ENCODE assay signal across 25 cellular contexts in the genomic region with DNA sequence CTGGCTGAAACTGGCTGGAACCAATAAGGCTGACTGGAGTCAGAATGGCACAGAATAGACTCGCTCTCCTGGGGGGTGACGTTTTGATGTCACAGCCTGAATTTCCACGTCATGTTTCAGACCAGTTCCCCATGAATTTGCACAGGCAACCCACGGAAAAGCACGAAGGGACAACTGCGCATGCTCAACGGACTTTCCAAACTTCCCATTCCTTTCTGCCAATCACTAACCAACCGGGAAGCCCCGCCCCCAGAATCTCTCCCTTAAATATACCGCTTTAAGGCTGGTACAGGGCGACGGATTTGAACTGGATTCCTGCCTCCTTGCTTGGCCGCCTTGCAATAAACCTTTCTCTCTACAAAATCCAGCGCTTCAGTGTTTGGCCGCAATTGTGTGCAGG.
"Had no signal": no experiment of that assay in that cellular context is flagged by ENCODE, and none has a peak within 500 bp of the region (broad histone marks: within the 10 kb centered on the region; RNA-seq: fewer than 3 reads in every experiment).

No MANE protein-coding gene starts in this region.

- H2AFZ ChIP-seq: hepatocyte, parathyroid adenoma had no signal

- H3K36me3 Mint-ChIP-seq: mesothelial cell of epicardium; naive B cell; natural killer cell; stimulated activated effector memory CD8-positive, alpha-beta T cell treated with anti-CD3 and anti-CD28 coated beads, Interleukin-12 subunit alpha, Interleukin-12 subunit beta, amount 100 ng/mL, for 72 hours; type B pancreatic cell had no signal

- H3K9me3 ChIP-seq: left ventricle myocardium inferior, neutrophil, sigmoid colon, spleen, suprapubic skin, tibial nerve, uterus had no signal

- H3K79me2 ChIP-seq: hepatocyte, parathyroid adenoma had no signal

- H3K4me3 ChIP-seq: hepatocyte, left ventricle myocardium inferior, lung, sigmoid colon, spleen, suprapubic skin, tibial nerve, uterus had no signal

- H3K27me3 Mint-ChIP-seq: progenitor cell of endocrine pancreas had no signal

- DNase-seq: islet precursor cell; left ventricle myocardium inferior; mesendoderm; naive B cell; natural killer cell; occipital lobe; right cardiac atrium; sigmoid colon; small intestine; spleen; stimulated activated CD4-positive, alpha-beta T cell treated with anti-CD3 and anti-CD28 coated beads, Interleukin-4, amount 100 ng/mL, for 24 hours; stimulated activated naive CD4-positive, alpha-beta T cell; uterus had no signal

- H3K4me3 Mint-ChIP-seq: mesothelial cell of epicardium; naive B cell; natural killer cell; neural crest cell; stimulated activated effector memory CD8-positive, alpha-beta T cell treated with anti-CD3 and anti-CD28 coated beads, Interleukin-12 subunit alpha, Interleukin-12 subunit beta, amount 100 ng/mL, for 72 hours; stimulated activated naive CD8-positive, alpha-beta T cell treated with anti-CD3 and anti-CD28 coated beads, Interleukin-15, Interleukin-2, amounts not matched to agents 100 ng/mL and 50 ng/mL, for 24 hours; type B pancreatic cell had no signal

- H3K27me3 ChIP-seq: hepatocyte, neutrophil, sigmoid colon, suprapubic skin, tibial nerve, uterus had no signal

- H3K27ac ChIP-seq: hepatocyte, left ventricle myocardium inferior, neutrophil, parathyroid adenoma, sigmoid colon, spleen, suprapubic skin, tibial nerve, uterus had no signal

- ATAC-seq: natural killer cell; right cardiac atrium; stimulated activated effector memory CD8-positive, alpha-beta T cell treated with anti-CD3 and anti-CD28 coated beads, Interleukin-12 subunit alpha, Interleukin-12 subunit beta, amount 100 ng/mL, for 72 hours had no signal

- H3K9ac ChIP-seq: parathyroid adenoma had no signal

- H3K27ac Mint-ChIP-seq: mesothelial cell of epicardium; naive B cell; natural killer cell; progenitor cell of endocrine pancreas; stimulated activated effector memory CD8-positive, alpha-beta T cell treated with anti-CD3 and anti-CD28 coated beads, Interleukin-12 subunit alpha, Interleukin-12 subunit beta, amount 100 ng/mL, for 72 hours; stimulated activated naive CD8-positive, alpha-beta T cell treated with anti-CD3 and anti-CD28 coated beads, Interleukin-15, Interleukin-2, amounts not matched to agents 100 ng/mL and 50 ng/mL, for 24 hours; type B pancreatic cell had no signal

- H3K9me3 Mint-ChIP-seq: mesothelial cell of epicardium; naive B cell; stimulated activated naive CD8-positive, alpha-beta T cell treated with anti-CD3 and anti-CD28 coated beads, Interleukin-15, Interleukin-2, amounts not matched to agents 100 ng/mL and 50 ng/mL, for 24 hours; type B pancreatic cell had no signal

- H3K4me2 ChIP-seq: hepatocyte had no signal

- H3K4me1 ChIP-seq: left ventricle myocardium inferior, parathyroid adenoma, sigmoid colon, spleen, suprapubic skin, tibial nerve, uterus had no signal

- FAIRE-seq: small intestine had no signal

- H3K4me1 Mint-ChIP-seq: naive B cell; natural killer cell; stimulated activated effector memory CD8-positive, alpha-beta T cell treated with anti-CD3 and anti-CD28 coated beads, Interleukin-12 subunit alpha, Interleukin-12 subunit beta, amount 100 ng/mL, for 72 hours had no signal

- H3K36me3 ChIP-seq: left ventricle myocardium inferior, neutrophil, spleen, suprapubic skin, tibial nerve, uterus had no signal
